ENCODE assay signal across 1 cellular context in the genomic region with DNA sequence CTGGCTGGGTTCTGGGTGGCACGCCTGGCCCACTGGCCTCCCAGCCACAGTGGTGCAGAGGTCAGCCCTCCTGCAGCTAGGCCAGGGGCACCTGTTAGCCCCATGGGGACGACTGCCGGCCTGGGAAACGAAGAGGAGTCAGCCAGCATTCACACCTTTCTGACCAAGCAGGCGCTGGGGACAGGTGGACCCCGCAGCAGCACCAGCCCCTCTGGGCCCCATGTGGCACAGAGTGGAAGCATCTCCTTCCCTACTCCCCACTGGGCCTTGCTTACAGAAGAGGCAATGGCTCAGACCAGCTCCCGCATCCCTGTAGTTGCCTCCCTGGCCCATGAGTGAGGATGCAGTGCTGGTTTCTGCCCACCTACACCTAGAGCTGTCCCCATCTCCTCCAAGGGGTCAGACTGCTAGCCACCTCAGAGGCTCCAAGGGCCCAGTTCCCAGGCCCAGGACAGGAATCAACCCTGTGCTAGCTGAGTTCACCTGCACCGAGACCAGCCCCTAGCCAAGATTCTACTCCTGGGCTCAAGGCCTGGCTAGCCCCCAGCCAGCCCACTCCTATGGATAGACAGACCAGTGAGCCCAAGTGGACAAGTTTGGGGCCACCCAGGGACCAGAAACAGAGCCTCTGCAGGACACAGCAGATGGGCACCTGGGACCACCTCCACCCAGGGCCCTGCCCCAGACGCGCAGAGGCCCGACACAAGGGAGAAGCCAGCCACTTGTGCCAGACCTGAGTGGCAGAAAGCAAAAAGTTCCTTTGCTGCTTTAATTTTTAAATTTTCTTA.
A peak's percentile ranks its signal among the peaks of the same experiment; 100 is the strongest.
TF ChIP-seq lines count a peak whose summit lies in the region.

No MANE protein-coding gene starts in this region.

TF ChIP-seq in K562, 482 proteins besides CTCF, POLR2A, EP300 and RAD21 (continued from another document and continues in another):
- TF ChIP-seq, protein P1, sequence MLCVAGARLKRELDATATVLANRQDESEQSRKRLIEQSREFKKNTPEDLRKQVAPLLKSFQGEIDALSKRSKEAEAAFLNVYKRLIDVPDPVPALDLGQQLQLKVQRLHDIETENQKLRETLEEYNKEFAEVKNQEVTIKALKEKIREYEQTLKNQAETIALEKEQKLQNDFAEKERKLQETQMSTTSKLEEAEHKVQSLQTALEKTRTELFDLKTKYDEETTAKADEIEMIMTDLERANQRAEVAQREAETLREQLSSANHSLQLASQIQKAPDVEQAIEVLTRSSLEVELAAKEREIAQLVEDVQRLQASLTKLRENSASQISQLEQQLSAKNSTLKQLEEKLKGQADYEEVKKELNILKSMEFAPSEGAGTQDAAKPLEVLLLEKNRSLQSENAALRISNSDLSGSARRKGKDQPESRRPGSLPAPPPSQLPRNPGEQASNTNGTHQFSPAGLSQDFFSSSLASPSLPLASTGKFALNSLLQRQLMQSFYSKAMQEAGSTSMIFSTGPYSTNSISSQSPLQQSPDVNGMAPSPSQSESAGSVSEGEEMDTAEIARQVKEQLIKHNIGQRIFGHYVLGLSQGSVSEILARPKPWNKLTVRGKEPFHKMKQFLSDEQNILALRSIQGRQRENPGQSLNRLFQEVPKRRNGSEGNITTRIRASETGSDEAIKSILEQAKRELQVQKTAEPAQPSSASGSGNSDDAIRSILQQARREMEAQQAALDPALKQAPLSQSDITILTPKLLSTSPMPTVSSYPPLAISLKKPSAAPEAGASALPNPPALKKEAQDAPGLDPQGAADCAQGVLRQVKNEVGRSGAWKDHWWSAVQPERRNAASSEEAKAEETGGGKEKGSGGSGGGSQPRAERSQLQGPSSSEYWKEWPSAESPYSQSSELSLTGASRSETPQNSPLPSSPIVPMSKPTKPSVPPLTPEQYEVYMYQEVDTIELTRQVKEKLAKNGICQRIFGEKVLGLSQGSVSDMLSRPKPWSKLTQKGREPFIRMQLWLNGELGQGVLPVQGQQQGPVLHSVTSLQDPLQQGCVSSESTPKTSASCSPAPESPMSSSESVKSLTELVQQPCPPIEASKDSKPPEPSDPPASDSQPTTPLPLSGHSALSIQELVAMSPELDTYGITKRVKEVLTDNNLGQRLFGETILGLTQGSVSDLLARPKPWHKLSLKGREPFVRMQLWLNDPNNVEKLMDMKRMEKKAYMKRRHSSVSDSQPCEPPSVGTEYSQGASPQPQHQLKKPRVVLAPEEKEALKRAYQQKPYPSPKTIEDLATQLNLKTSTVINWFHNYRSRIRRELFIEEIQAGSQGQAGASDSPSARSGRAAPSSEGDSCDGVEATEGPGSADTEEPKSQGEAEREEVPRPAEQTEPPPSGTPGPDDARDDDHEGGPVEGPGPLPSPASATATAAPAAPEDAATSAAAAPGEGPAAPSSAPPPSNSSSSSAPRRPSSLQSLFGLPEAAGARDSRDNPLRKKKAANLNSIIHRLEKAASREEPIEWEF (CRISPR knock-in tag; IDR thresholded peaks at IDR 0.05) = no peak
- TF ChIP-seq, protein P2, sequence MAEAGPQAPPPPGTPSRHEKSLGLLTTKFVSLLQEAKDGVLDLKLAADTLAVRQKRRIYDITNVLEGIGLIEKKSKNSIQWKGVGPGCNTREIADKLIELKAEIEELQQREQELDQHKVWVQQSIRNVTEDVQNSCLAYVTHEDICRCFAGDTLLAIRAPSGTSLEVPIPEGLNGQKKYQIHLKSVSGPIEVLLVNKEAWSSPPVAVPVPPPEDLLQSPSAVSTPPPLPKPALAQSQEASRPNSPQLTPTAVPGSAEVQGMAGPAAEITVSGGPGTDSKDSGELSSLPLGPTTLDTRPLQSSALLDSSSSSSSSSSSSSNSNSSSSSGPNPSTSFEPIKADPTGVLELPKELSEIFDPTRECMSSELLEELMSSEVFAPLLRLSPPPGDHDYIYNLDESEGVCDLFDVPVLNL (CRISPR knock-in tag; IDR thresholded peaks at IDR 0.05; ENCODE audit: low read depth) = no peak
- no peak for TF ChIP-seq YBX1 (IDR thresholded peaks at IDR 0.05)
- TF ChIP-seq ERF (CRISPR knock-in tag; IDR thresholded peaks at IDR 0.05) = 0 out of 2 replicates have a peak, but pooled peaks have one; percentile 38
- TF ChIP-seq, protein P3, sequence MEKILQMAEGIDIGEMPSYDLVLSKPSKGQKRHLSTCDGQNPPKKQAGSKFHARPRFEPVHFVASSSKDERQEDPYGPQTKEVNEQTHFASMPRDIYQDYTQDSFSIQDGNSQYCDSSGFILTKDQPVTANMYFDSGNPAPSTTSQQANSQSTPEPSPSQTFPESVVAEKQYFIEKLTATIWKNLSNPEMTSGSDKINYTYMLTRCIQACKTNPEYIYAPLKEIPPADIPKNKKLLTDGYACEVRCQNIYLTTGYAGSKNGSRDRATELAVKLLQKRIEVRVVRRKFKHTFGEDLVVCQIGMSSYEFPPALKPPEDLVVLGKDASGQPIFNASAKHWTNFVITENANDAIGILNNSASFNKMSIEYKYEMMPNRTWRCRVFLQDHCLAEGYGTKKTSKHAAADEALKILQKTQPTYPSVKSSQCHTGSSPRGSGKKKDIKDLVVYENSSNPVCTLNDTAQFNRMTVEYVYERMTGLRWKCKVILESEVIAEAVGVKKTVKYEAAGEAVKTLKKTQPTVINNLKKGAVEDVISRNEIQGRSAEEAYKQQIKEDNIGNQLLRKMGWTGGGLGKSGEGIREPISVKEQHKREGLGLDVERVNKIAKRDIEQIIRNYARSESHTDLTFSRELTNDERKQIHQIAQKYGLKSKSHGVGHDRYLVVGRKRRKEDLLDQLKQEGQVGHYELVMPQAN (IDR thresholded peaks at IDR 0.05; ENCODE audit: borderline replicate concordance) = no peak
- TF ChIP-seq ZNF408 (CRISPR knock-in tag; IDR thresholded peaks at IDR 0.05; ENCODE audit: low read depth) = no peak
- no peak for TF ChIP-seq CCNT2 (IDR thresholded peaks at IDR 0.05; ENCODE audit: borderline replicate concordance, extremely low read depth, insufficient read length, low read depth, low read length)
- no peak for TF ChIP-seq ZNF263 (CRISPR knock-in tag; IDR thresholded peaks at IDR 0.05; ENCODE audit: borderline replicate concordance)
- TF ChIP-seq CEBPG (CRISPR knock-in tag; IDR thresholded peaks at IDR 0.05) = no peak
- TF ChIP-seq CEBPG (tag; conservative IDR thresholded peaks at IDR 0.05 in 1 of 2, IDR thresholded peaks at IDR 0.05 in 1 of 2) = no peak
- TF ChIP-seq MCM5 (IDR thresholded peaks at IDR 0.05; ENCODE audit: low read depth) = no peak
- no peak for TF ChIP-seq ARHGAP35 (IDR thresholded peaks at IDR 0.05; ENCODE audit: partially characterized antibody)
- no peak for TF ChIP-seq CHD4 (IDR thresholded peaks at IDR 0.05; ENCODE audit: insufficient read depth, insufficient replicate concordance, low read depth, low read length, poor library complexity, severe bottlenecking)
- no peak for TF ChIP-seq BRCA1 (IDR thresholded peaks at IDR 0.05)
- no peak for TF ChIP-seq BRCA1 (CRISPR knock-in tag; IDR thresholded peaks at IDR 0.05)
- no peak for TF ChIP-seq KDM5B (IDR thresholded peaks at IDR 0.05; ENCODE audit: insufficient replicate concordance, low read depth, low read length)
- TF ChIP-seq MAZ (CRISPR knock-in tag; conservative IDR thresholded peaks at IDR 0.05 in 1 of 2, IDR thresholded peaks at IDR 0.05 in 1 of 2) = no peak; a peak in 1 of 4 replicates
- TF ChIP-seq BRF1 (IDR thresholded peaks at IDR 0.05; ENCODE audit: borderline replicate concordance, extremely low read depth, insufficient read length) = no peak
- TF ChIP-seq HDAC6 (IDR thresholded peaks at IDR 0.05; ENCODE audit: low read depth, low read length) = peak; percentile 0; the same call in 1 of the 2 replicates
- TF ChIP-seq, protein P4, sequence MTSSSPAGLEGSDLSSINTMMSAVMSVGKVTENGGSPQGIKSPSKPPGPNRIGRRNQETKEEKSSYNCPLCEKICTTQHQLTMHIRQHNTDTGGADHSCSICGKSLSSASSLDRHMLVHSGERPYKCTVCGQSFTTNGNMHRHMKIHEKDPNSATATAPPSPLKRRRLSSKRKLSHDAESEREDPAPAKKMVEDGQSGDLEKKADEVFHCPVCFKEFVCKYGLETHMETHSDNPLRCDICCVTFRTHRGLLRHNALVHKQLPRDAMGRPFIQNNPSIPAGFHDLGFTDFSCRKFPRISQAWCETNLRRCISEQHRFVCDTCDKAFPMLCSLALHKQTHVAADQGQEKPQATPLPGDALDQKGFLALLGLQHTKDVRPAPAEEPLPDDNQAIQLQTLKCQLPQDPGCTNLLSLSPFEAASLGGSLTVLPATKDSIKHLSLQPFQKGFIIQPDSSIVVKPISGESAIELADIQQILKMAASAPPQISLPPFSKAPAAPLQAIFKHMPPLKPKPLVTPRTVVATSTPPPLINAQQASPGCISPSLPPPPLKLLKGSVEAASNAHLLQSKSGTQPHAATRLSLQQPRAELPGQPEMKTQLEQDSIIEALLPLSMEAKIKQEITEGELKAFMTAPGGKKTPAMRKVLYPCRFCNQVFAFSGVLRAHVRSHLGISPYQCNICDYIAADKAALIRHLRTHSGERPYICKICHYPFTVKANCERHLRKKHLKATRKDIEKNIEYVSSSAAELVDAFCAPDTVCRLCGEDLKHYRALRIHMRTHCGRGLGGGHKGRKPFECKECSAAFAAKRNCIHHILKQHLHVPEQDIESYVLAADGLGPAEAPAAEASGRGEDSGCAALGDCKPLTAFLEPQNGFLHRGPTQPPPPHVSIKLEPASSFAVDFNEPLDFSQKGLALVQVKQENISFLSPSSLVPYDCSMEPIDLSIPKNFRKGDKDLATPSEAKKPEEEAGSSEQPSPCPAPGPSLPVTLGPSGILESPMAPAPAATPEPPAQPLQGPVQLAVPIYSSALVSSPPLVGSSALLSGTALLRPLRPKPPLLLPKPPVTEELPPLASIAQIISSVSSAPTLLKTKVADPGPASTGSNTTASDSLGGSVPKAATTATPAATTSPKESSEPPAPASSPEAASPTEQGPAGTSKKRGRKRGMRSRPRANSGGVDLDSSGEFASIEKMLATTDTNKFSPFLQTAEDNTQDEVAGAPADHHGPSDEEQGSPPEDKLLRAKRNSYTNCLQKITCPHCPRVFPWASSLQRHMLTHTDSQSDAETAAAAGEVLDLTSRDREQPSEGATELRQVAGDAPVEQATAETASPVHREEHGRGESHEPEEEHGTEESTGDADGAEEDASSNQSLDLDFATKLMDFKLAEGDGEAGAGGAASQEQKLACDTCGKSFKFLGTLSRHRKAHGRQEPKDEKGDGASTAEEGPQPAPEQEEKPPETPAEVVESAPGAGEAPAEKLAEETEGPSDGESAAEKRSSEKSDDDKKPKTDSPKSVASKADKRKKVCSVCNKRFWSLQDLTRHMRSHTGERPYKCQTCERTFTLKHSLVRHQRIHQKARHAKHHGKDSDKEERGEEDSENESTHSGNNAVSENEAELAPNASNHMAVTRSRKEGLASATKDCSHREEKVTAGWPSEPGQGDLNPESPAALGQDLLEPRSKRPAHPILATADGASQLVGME (CRISPR knock-in tag; IDR thresholded peaks at IDR 0.05) = 0 out of 2 replicates have a peak, but pooled peaks have one; percentile 33
- no peak for TF ChIP-seq ETV1 (tag; conservative IDR thresholded peaks at IDR 0.05; ENCODE audit: low read depth)
- TF ChIP-seq, protein P5, sequence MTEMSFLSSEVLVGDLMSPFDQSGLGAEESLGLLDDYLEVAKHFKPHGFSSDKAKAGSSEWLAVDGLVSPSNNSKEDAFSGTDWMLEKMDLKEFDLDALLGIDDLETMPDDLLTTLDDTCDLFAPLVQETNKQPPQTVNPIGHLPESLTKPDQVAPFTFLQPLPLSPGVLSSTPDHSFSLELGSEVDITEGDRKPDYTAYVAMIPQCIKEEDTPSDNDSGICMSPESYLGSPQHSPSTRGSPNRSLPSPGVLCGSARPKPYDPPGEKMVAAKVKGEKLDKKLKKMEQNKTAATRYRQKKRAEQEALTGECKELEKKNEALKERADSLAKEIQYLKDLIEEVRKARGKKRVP (CRISPR knock-in tag; IDR thresholded peaks at IDR 0.05) = peak; percentile 64; the same call in 1 of the 2 replicates
- TF ChIP-seq, protein P6, sequence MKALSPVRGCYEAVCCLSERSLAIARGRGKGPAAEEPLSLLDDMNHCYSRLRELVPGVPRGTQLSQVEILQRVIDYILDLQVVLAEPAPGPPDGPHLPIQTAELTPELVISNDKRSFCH (CRISPR knock-in tag; IDR thresholded peaks at IDR 0.05) = no peak
- TF ChIP-seq, protein P6 (tag; IDR thresholded peaks at IDR 0.05) = peak; percentile 45; the same call in 1 of the 2 replicates
- TF ChIP-seq, protein P7, sequence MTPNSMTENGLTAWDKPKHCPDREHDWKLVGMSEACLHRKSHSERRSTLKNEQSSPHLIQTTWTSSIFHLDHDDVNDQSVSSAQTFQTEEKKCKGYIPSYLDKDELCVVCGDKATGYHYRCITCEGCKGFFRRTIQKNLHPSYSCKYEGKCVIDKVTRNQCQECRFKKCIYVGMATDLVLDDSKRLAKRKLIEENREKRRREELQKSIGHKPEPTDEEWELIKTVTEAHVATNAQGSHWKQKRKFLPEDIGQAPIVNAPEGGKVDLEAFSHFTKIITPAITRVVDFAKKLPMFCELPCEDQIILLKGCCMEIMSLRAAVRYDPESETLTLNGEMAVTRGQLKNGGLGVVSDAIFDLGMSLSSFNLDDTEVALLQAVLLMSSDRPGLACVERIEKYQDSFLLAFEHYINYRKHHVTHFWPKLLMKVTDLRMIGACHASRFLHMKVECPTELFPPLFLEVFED (CRISPR knock-in tag; conservative IDR thresholded peaks at IDR 0.05) = peak; percentile 77; the same call in 1 of the 2 replicates
- no peak for TF ChIP-seq TAF1 (IDR thresholded peaks at IDR 0.05; ENCODE audit: control insufficient read depth, extremely low read depth, insufficient read depth, low read length, severe bottlenecking)
- 0 out of 2 replicates have a peak, but pooled peaks have one; percentile 33 for TF ChIP-seq OTX1 (CRISPR knock-in tag; IDR thresholded peaks at IDR 0.05)
- TF ChIP-seq SAFB2 (IDR thresholded peaks at IDR 0.05; ENCODE audit: borderline replicate concordance, low read depth, low read length, severe bottlenecking) = no peak
- TF ChIP-seq, protein P8, sequence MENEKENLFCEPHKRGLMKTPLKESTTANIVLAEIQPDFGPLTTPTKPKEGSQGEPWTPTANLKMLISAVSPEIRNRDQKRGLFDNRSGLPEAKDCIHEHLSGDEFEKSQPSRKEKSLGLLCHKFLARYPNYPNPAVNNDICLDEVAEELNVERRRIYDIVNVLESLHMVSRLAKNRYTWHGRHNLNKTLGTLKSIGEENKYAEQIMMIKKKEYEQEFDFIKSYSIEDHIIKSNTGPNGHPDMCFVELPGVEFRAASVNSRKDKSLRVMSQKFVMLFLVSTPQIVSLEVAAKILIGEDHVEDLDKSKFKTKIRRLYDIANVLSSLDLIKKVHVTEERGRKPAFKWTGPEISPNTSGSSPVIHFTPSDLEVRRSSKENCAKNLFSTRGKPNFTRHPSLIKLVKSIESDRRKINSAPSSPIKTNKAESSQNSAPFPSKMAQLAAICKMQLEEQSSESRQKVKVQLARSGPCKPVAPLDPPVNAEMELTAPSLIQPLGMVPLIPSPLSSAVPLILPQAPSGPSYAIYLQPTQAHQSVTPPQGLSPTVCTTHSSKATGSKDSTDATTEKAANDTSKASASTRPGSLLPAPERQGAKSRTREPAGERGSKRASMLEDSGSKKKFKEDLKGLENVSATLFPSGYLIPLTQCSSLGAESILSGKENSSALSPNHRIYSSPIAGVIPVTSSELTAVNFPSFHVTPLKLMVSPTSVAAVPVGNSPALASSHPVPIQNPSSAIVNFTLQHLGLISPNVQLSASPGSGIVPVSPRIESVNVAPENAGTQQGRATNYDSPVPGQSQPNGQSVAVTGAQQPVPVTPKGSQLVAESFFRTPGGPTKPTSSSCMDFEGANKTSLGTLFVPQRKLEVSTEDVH (IDR thresholded peaks at IDR 0.05; ENCODE audit: low read depth, partially characterized antibody) = no peak
